Comparison of ENCODE assay signal across 8 cellular contexts in the genomic region with DNA sequence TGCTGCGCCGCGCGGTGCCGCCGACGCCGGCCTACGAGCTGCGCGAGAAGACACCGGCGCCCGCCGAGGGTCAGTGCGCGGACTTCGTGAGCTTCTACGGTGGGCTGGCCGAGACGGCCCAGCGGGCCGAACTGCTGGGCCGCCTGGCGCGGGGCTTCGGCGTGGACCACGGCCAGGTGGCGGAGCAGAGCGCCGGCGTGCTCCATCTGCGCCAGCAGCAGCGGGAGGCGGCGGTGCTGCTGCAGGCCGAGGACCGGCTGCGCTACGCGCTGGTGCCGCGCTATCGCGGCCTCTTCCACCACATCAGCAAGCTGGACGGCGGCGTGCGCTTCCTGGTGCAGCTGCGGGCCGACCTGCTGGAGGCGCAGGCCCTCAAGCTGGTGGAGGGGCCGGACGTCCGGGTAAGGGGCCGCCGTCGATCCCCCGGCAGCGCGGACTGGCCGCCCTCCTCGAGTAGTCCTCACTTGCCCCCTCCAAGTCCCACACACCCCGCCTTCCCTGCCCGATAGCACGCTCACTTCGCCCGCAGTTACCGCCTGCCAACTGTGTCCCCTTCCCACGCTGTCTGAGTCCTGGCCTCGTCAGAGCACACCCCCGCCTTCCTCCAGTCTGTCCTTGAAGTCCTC. TPM values are rescaled to one million over a fixed set of nuclear protein-coding genes. Genes with fewer than 3 reads are reported as not detected.
A peak's percentile ranks its signal among the peaks of the same experiment; 100 is the strongest.
DNase-seq lines count a peak whose midpoint lies in the region; ATAC-seq lines count a peak whose summit lies in the region.

No MANE protein-coding gene starts in this region.

- peak overlapping the region; percentile 80 for H4K91ac ChIP-seq in mesenchymal stem cell (ENCODE audit: low read length)

- peak overlapping the region; percentile 92 for H3K4me2 ChIP-seq in mesenchymal stem cell (ENCODE audit: low read length, poor library complexity, severe bottlenecking)

- peak overlapping the region; percentile 30 to 37 for H3K4ac ChIP-seq in mesenchymal stem cell (ENCODE audit: low read depth in 1 of 2, low read length in 2 of 2)

- no peak overlapping the region for H2BK5ac ChIP-seq in mesenchymal stem cell (ENCODE audit: low read depth, low read length, poor library complexity, severe bottlenecking)

- H2AFZ ChIP-seq in mesenchymal stem cell (ENCODE audit: low read depth, low read length), result peak overlapping the region; percentile 97

- DNase-seq in Jurkat, Clone E6-1 (ENCODE audit: low read depth, low spot score), result no peak
- DNase-seq in activated CD4-positive, alpha-beta T cell treated with anti-CD3 and anti-CD28 coated beads, Interleukin-2, amount 50 U/mL, for 4 hours, result peak; percentile 58 to 66
- peak; percentile 65 for DNase-seq in ecto neural progenitor cell (ENCODE audit: low spot score)
- peak; percentile 67 for DNase-seq in mesenchymal stem cell
- peak; percentile 7 to 49 for DNase-seq in stimulated activated CD8-positive, alpha-beta memory T cell treated with anti-CD3 and anti-CD28 coated beads, Interleukin-4, amount 100 ng/mL, for 4 hours (ENCODE audit: low read depth in 2 of 2, low spot score in 1 of 2)
- DNase-seq in DMS114 treated with DMSO at 0.1 percent for 48 hours (lab: John Stamatoyannopoulos, UW; ENCODE audit: unreplicated experiment), result no peak

- peak overlapping the region; percentile 82 for H4K8ac ChIP-seq in mesenchymal stem cell (ENCODE audit: low read length)

- H2AK5ac ChIP-seq in mesenchymal stem cell (ENCODE audit: low read length, severe bottlenecking), result no peak overlapping the region

- peak overlapping the region in 1 of 2 experiments; percentile 96 for H3K23ac ChIP-seq in mesenchymal stem cell (ENCODE audit: low read length in 2 of 2)

- peaks cover 11% of the 10 kb centered on the region for H3K4me1 ChIP-seq in mesenchymal stem cell (ENCODE audit: control insufficient read depth, insufficient read depth, low read depth, low read length)

- no peaks in the 10 kb centered on the region for H3K9me3 ChIP-seq in mesenchymal stem cell (ENCODE audit: control insufficient read depth, low read length)

- 1% methylated on average over 71 of the region's 73 CpGs for WGBS in mesenchymal stem cell

- H3K14ac ChIP-seq in mesenchymal stem cell (ENCODE audit: low read length in 2 of 2), result peak overlapping the region in 1 of 2 experiments; percentile 95

- H3K27ac ChIP-seq in mesenchymal stem cell (ENCODE audit: low read length, poor library complexity, severe bottlenecking), result no peak overlapping the region

- H3K27me3 ChIP-seq in mesenchymal stem cell (ENCODE audit: control insufficient read depth in 1 of 2, insufficient read depth in 1 of 2, low read length in 2 of 2), result no peaks in the 10 kb centered on the region

- ATAC-seq in GM21723 (IDR thresholded peaks at IDR 0.05; ENCODE audit: unreplicated experiment), result peak; percentile 53

- H3K18ac ChIP-seq in mesenchymal stem cell (ENCODE audit: low read depth in 1 of 2, low read length in 2 of 2), result peak overlapping the region; percentile 74 to 87

- H2BK12ac ChIP-seq in mesenchymal stem cell (ENCODE audit: low read length in 2 of 2), result peak overlapping the region in 1 of 2 experiments; percentile 72

- H2BK15ac ChIP-seq in mesenchymal stem cell (ENCODE audit: low read depth, poor library complexity, severe bottlenecking), result peak overlapping the region; percentile 85

- peaks cover 0 to 5% of the 10 kb centered on the region in 2 experiments for H3K36me3 ChIP-seq in mesenchymal stem cell (ENCODE audit: control insufficient read depth in 1 of 2, insufficient read depth in 2 of 2, low read depth in 1 of 2, low read length in 2 of 2)

- no peak overlapping the region for H2BK120ac ChIP-seq in mesenchymal stem cell (ENCODE audit: low read depth, low read length)

- H3K4me3 ChIP-seq in GM08714 (ENCODE audit: low read length), result peak overlapping the region; percentile 95
- peak overlapping the region; percentile 70 for H3K4me3 ChIP-seq in Jurkat, Clone E6-1 (ENCODE audit: low read length)
- H3K4me3 ChIP-seq in mesenchymal stem cell (ENCODE audit: insufficient read depth in 1 of 2, low read depth in 1 of 2, low read length in 2 of 2), result peak overlapping the region; percentile 86 to 95

- H3K9ac ChIP-seq in mesenchymal stem cell (ENCODE audit: low read length), result peak overlapping the region; percentile 86

- peaks cover 18% of the 10 kb centered on the region for H3K79me1 ChIP-seq in mesenchymal stem cell (replicated peaks; ENCODE audit: low read length, poor library complexity, severe bottlenecking)

RNA-seq across cellular contexts. Expression of a gene that starts 0.5 kb away (rescaled TPM):
- 3.2 TPM for polyA plus RNA-seq in Jurkat, Clone E6-1 (2012; ENCODE audit: insufficient read depth, insufficient read length)
- polyA plus RNA-seq in mesenchymal stem cell (2013, experiment 1 of 2), result 1.3 TPM
- polyA plus RNA-seq in mesenchymal stem cell (2013, experiment 2 of 2), result 1.2 TPM

RNA-seq across cellular contexts. Expression of a gene that starts 53.7 kb away (rescaled TPM):
- polyA plus RNA-seq in Jurkat, Clone E6-1 (2012; ENCODE audit: insufficient read depth, insufficient read length), result 2.5 TPM
- 5.4 TPM for polyA plus RNA-seq in mesenchymal stem cell (2013, experiment 1 of 2)
- 5.9 TPM for polyA plus RNA-seq in mesenchymal stem cell (2013, experiment 2 of 2)

Comparison
In these comparisons a context has a peak if more than half of its experiments do, and no peak if none do; other contexts are left out.
1. DNase-seq: peak in activated CD4-positive, alpha-beta T cell treated with anti-CD3 and anti-CD28 coated beads, Interleukin-2, amount 50 U/mL, for 4 hours (2 of 2), ecto neural progenitor cell (single experiment), mesenchymal stem cell (single experiment) and stimulated activated CD8-positive, alpha-beta memory T cell treated with anti-CD3 and anti-CD28 coated beads, Interleukin-4, amount 100 ng/mL, for 4 hours (2 of 2); none in Jurkat, Clone E6-1 (single experiment) and DMS114 treated with DMSO at 0.1 percent for 48 hours (single experiment).
2. Peak in every context shown above with its lines, with median percentiles within 50 percentile points of each other: H3K4me3 ChIP-seq.